24 cellular contexts compared by ENCODE assay signal in the genomic region with DNA sequence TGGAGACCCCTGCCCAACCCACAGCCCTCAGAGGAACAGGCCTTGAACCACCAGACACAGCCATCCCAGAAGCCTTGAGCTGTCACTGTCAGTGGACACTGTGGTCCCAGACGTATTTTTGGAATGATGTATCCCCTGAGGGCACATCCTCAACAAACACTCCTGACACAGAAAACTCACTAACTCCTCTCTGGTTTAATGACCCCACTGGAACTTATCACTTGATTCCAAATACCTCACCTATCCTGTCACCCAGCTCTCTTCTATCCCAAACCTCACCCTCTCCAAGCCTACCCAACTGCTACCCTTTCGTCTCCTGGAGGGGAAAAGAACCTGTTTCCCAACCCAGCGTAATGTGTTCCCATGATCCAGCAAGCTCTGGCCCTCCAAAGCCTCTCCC.
"Had no signal": no experiment of that assay in that cellular context is flagged by ENCODE, and none has a peak within 500 bp of the region (broad histone marks: within the 10 kb centered on the region; RNA-seq: fewer than 3 reads in every experiment).

No MANE protein-coding gene starts in this region.

- H3K36me3 ChIP-seq: gastrocnemius medialis, ovary, spleen, thoracic aorta, tibial nerve, upper lobe of right lung, vagina had no signal

- H3K27ac ChIP-seq: coronary artery, gastrocnemius medialis, ovary, psoas muscle, spleen, thoracic aorta, tibial nerve, upper lobe of right lung, vagina had no signal

- DNase-seq: effector memory CD8-positive, alpha-beta T cell; foreskin fibroblast; gastrocnemius medialis; kidney; mesendoderm; midbrain; naive thymus-derived CD8-positive, alpha-beta T cell; occipital lobe; ovary; posterior cingulate gyrus; psoas muscle; right cardiac atrium; spleen; stimulated activated CD4-positive, alpha-beta T cell treated with anti-CD3 and anti-CD28 coated beads, Interleukin-4, amount 100 ng/mL, for 4 hours; upper lobe of right lung had no signal

- H3K9me3 ChIP-seq: gastrocnemius medialis, ovary, psoas muscle, spleen, thoracic aorta, tibial nerve, upper lobe of right lung, vagina had no signal

- H3K27me3 ChIP-seq: gastrocnemius medialis, ovary, spleen, tibial nerve, upper lobe of right lung, vagina had no signal

- FAIRE-seq: endometrium, kidney had no signal

- H3K4me3 ChIP-seq: coronary artery, gastrocnemius medialis, lung, ovary, psoas muscle, skin epidermis, spleen, thoracic aorta, tibial nerve, upper lobe of right lung, vagina had no signal

- ATAC-seq: effector memory CD8-positive, alpha-beta T cell; gastrocnemius medialis; left lobe of liver; naive thymus-derived CD8-positive, alpha-beta T cell; psoas muscle; right cardiac atrium; stimulated activated memory B cell treated with anti-CD40 and anti-IgM and Interleukin-4, amounts not matched to agents 10 μg/mL and 1 μg/mL and 100 μg/mL, for 72 hours; upper lobe of right lung had no signal

- H3K4me1 ChIP-seq: gastrocnemius medialis, psoas muscle had no signal
